In the genomic region with DNA sequence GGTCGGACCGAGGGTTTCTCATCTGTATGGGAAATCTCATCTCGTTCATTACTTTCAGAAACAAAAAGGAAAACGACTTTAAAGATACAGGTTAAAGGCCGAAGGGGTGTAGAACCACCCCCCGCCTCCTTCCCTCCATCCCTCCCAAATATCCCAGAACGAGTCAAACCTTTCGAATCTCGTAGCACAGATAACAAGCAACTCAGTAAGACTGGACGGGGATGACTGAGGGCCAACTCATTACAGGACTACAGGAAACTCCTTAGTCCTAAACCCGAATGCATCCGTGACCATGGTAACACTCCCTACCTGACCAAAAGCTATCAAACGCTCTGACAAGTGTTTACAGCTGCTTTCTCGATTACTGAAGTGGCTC, we compare ENCODE assay signal across 8 cellular contexts. TPM values are rescaled to one million over a fixed set of nuclear protein-coding genes. Genes with fewer than 3 reads are reported as not detected.
DNase-seq lines count a peak whose midpoint lies in the region; ATAC-seq and TF ChIP-seq lines count a peak whose summit lies in the region.
"Not testable (repeated sequence)": the region's sequence is repeated elsewhere in the genome, so short reads cannot be mapped to it uniquely, and the experiment has no call there.

No MANE protein-coding gene starts in this region.

- intact Hi-C loops in Right ventricle myocardium superior (cut with DNase I); aorta (cut with DNase I): not testable (repeated sequence)

- H3K79me2 ChIP-seq in MM.1S (ENCODE audit: low read length): not testable (repeated sequence)

- WGBS in aorta, 2 donors: 6 to 7% methylated on average over 10 to 12 of the region's 14 CpGs

- in situ Hi-C loops in astrocyte of the spinal cord (cut with HindIII; ENCODE audit: low sequenced_read_pairs): not testable (repeated sequence)

- peak overlapping the region; percentile 56; the same call in 1 of the 2 replicates for H3K4me2 ChIP-seq in MM.1S (ENCODE audit: low read depth, low read length)

- ATAC-seq in HG02642 (IDR thresholded peaks at IDR 0.05; ENCODE audit: poor library complexity, unreplicated experiment): peak; percentile 26
- ATAC-seq in Right ventricle myocardium superior (ENCODE audit: poor library complexity): peak; percentile 1
- ATAC-seq in aorta (ENCODE audit: low FRiP score): peak; percentile 33

- not testable (repeated sequence) for H3K36me3 ChIP-seq in MM.1S (replicated peaks; ENCODE audit: insufficient read depth, low read length); neuron (ENCODE audit: insufficient read depth, low read length); aorta (ENCODE audit: control insufficient read depth in 1 of 2, insufficient read depth in 2 of 2, low read length in 1 of 2)

- H3K9ac ChIP-seq in MM.1S (ENCODE audit: low read length): peak overlapping the region; percentile 65

- H3K27ac ChIP-seq in MM.1S (ENCODE audit: low read length): peak overlapping the region; percentile 81; the same call in 1 of the 2 replicates
- not testable (repeated sequence) for H3K27ac ChIP-seq in aorta (ENCODE audit: low read depth in 1 of 2, low read length in 2 of 2)

- H3F3A ChIP-seq in MM.1S (ENCODE audit: insufficient read depth, low read length): not testable (repeated sequence)

- H3K9me3 ChIP-seq in MM.1S (replicated peaks; ENCODE audit: insufficient read depth, low read length); neuron (ENCODE audit: low read length); aorta (ENCODE audit: control insufficient read depth, low read length): not testable (repeated sequence)

- not testable (repeated sequence) for H3K9me2 ChIP-seq in MM.1S (replicated peaks; ENCODE audit: insufficient read depth, low read length)

- not testable (repeated sequence) for H2AFZ ChIP-seq in MM.1S (ENCODE audit: low read length); neuron (ENCODE audit: low read depth, low read length)

- H3K4me3 ChIP-seq in GM12875 (ENCODE audit: low read depth, low read length) (peak overlapping the region; percentile 44), MM.1S (ENCODE audit: low read length) (peak overlapping the region; percentile 57), astrocyte of the spinal cord (ENCODE audit: low read depth, low read length) (peak overlapping the region; percentile 39), neuron (ENCODE audit: low read length) (peak overlapping the region; percentile 51)
- not testable (repeated sequence) for H3K4me3 ChIP-seq in aorta (ENCODE audit: low read length in 2 of 2)

- H3K27me3 ChIP-seq in MM.1S (replicated peaks; ENCODE audit: insufficient read depth, low read length); neuron (ENCODE audit: insufficient read depth, low read length); aorta (ENCODE audit: control insufficient read depth in 1 of 2, insufficient read depth in 2 of 2, low read length in 1 of 2): not testable (repeated sequence)

- not testable (repeated sequence) for H3K4me1 ChIP-seq in MM.1S (ENCODE audit: low read length); neuron (ENCODE audit: insufficient read depth, low read length); aorta (ENCODE audit: control insufficient read depth in 1 of 2, insufficient read depth in 2 of 2, low read length in 2 of 2)

- DNase-seq in MM.1S (peak; percentile 58), SW480 (ENCODE audit: low spot score) (peak; percentile 21), astrocyte of the spinal cord (ENCODE audit: low read depth, low spot score) (peak; percentile 0)
- not testable (repeated sequence) for DNase-seq in Right ventricle myocardium superior, aorta

- TF ChIP-seq CTCF in GM12875 (IDR thresholded peaks at IDR 0.05; ENCODE audit: borderline replicate concordance, insufficient read depth, low read depth, low read length); MM.1S (IDR thresholded peaks at IDR 0.05; ENCODE audit: low read length); astrocyte of the spinal cord (IDR thresholded peaks at IDR 0.05; ENCODE audit: low read depth, low read length): not testable (repeated sequence)

- not testable (repeated sequence) for H4K20me1 ChIP-seq in MM.1S (ENCODE audit: insufficient read depth, low read length)

RNA-seq across cellular contexts. Expression of a gene that starts 29.0 kb away (rescaled TPM):
- total RNA-seq in Right ventricle myocardium superior (0.46 TPM), aorta (10 to 100 TPM; 15.9 to 45.0 TPM)
- 10 to 100 TPM; 12.5 to 25.2 TPM for polyA plus RNA-seq in aorta

Comparison
In these comparisons a context has a peak if more than half of its experiments do, and no peak if none do; other contexts are left out.
1. RNA of a gene that starts 29.0 kb away (total RNA-seq): 15.9 to 45.0 TPM in aorta; 0.46 TPM in Right ventricle myocardium superior (single experiment); every median in the first group is over 10 times any median in the second.
2. Peak in every context shown above with its lines, with median percentiles within 50 percentile points of each other: ATAC-seq.